ENCODE assay signal across 15 cellular contexts in genomic region chr10:3911713-3912442, GRCh38.
DNase-seq lines count a peak whose midpoint lies in the region; ATAC-seq and TF ChIP-seq lines count a peak whose summit lies in the region.
"Had no signal": no experiment of that assay in that cellular context is flagged by ENCODE, and none has a peak within 500 bp of the region (broad histone marks: within the 10 kb centered on the region; RNA-seq: fewer than 3 reads in every experiment).

No MANE protein-coding gene starts in this region.

- DNase-seq in SK-MEL-5 (ENCODE audit: low read depth, low spot score) (peak; percentile 53), fibroblast of villous mesenchyme (ENCODE audit: low read depth) (peak; percentile 43), suprapubic skin (ENCODE audit: low spot score in 2 of 2) (no peak), foreskin fibroblast (no peak), SW480 (ENCODE audit: low spot score) (no peak)
- DNase-seq in stimulated activated naive CD8-positive, alpha-beta T cell treated with anti-CD3 and anti-CD28 coated beads, Interleukin-15, Interleukin-2, amounts not matched to agents 100 U/mL and 50 U/mL, for 24 hours = no peak
- no peak for DNase-seq in activated CD8-positive, alpha-beta memory T cell treated with anti-CD3 and anti-CD28 coated beads, Interleukin-2, amount 50 U/mL, for 4 hours
- DNase-seq: activated CD8-positive, alpha-beta memory T cell treated with anti-CD3 and anti-CD28 coated beads, Interleukin-2, amount 10 ng/mL, durations not matched to agents 7 days and 5 days; activated naive CD4-positive, alpha-beta T cell; hippocampal formation; NCI-H1417 treated with DMSO at 0.1 percent for 48 hours had no signal

- no peak for TF ChIP-seq EP300 in suprapubic skin (IDR thresholded peaks at IDR 0.05)

- H3K4me1 ChIP-seq in muscle layer of duodenum (ENCODE audit: control insufficient read depth in 1 of 2, insufficient read depth in 2 of 2, low read length in 2 of 2) = no peaks in the 10 kb centered on the region
- peaks cover 8% of the 10 kb centered on the region for H3K4me1 ChIP-seq in suprapubic skin

- no peaks in the 10 kb centered on the region for H3K36me3 ChIP-seq in muscle layer of duodenum (ENCODE audit: control insufficient read depth in 1 of 2, insufficient read depth in 2 of 2, low read length in 2 of 2)
- no peaks in the 10 kb centered on the region for H3K36me3 ChIP-seq in suprapubic skin
- H3K36me3 ChIP-seq: thoracic aorta had no signal

- peak overlapping the region; percentile 86 for H3K27ac ChIP-seq in muscle layer of duodenum (ENCODE audit: low read length)
- H3K27ac ChIP-seq in suprapubic skin = peak overlapping the region; percentile 77
- H3K27ac ChIP-seq: C4-2B, KMS-11 had no signal

- no peak for ATAC-seq in stimulated activated naive CD8-positive, alpha-beta T cell treated with anti-CD3 and anti-CD28 coated beads, Interleukin-15, Interleukin-2, amounts not matched to agents 100 U/mL and 50 U/mL, for 24 hours
- ATAC-seq: activated CD8-positive, alpha-beta memory T cell treated with anti-CD3 and anti-CD28 coated beads, Interleukin-2, amount 10 ng/mL, durations not matched to agents 7 days and 5 days had no signal

- H3K27me3 ChIP-seq in muscle layer of duodenum (ENCODE audit: low read depth, low read length) (no peaks in the 10 kb centered on the region), suprapubic skin (no peaks in the 10 kb centered on the region)

- H3K9me3 ChIP-seq in muscle layer of duodenum (ENCODE audit: control insufficient read depth in 1 of 2, low read length in 2 of 2) = no peaks in the 10 kb centered on the region
- no peaks in the 10 kb centered on the region for H3K9me3 ChIP-seq in suprapubic skin
- H3K9me3 ChIP-seq: thoracic aorta had no signal

- TF ChIP-seq CTCF in fibroblast of villous mesenchyme (IDR thresholded peaks at IDR 0.05; ENCODE audit: insufficient read depth, low read depth, low read length) (no peak), suprapubic skin (IDR thresholded peaks at IDR 0.05) (no peak), foreskin fibroblast (IDR thresholded peaks at IDR 0.05; ENCODE audit: low read depth, low read length) (no peak)

- H3K4me3 ChIP-seq in fibroblast of villous mesenchyme (ENCODE audit: low read depth, low read length) = no peak overlapping the region
- peak overlapping the region in 1 of 2 donors; percentile 22 for H3K4me3 ChIP-seq in muscle layer of duodenum (ENCODE audit: low read depth in 1 of 2, low read length in 2 of 2)
- H3K4me3 ChIP-seq in suprapubic skin = peak overlapping the region; percentile 35
- no peak overlapping the region for H3K4me3 ChIP-seq in foreskin fibroblast (ENCODE audit: low read depth in 1 of 2, low read length in 2 of 2)
- H3K4me3 ChIP-seq: thoracic aorta had no signal

- in situ Hi-C loops in SK-MEL-5 (cut with HindIII; ENCODE audit: low pct_unique_long_range_greater_than_20kb, low sequenced_read_pairs) = no loop called here

- WGBS in suprapubic skin = 42% methylated on average over 13 of the region's 13 CpGs

- TF ChIP-seq POLR2A in suprapubic skin (IDR thresholded peaks at IDR 0.05) = no peak

Comparison
In these comparisons a context has a peak if more than half of its experiments do, and no peak if none do; other contexts are left out.
1. DNase-seq: peak in SK-MEL-5 (single experiment) and fibroblast of villous mesenchyme (single experiment); none in suprapubic skin (0 of 2), foreskin fibroblast (0 of 2), SW480 (single experiment), stimulated activated naive CD8-positive, alpha-beta T cell treated with anti-CD3 and anti-CD28 coated beads, Interleukin-15, Interleukin-2, amounts not matched to agents 100 U/mL and 50 U/mL, for 24 hours (single experiment) and activated CD8-positive, alpha-beta memory T cell treated with anti-CD3 and anti-CD28 coated beads, Interleukin-2, amount 50 U/mL, for 4 hours (single experiment).